Comparison of ENCODE assay signal across 11 cellular contexts in the genomic region with DNA sequence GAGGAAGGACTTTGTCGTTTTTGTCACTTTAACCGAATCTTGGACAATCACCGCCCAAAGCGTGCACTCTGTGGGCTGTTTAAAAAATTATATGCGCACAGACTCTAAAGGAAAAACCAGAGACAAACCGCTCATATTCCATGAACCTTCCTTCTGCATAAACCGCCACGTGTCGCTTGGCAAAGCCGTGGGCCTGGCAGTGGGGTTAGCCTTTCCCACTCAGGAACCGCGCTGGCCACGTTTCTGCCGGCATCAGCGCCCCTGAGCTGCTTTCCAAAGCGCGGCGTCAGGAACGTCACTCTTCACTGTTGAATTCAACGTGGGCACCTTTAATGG. TPM values are rescaled to one million over a fixed set of nuclear protein-coding genes. Genes with fewer than 3 reads are reported as not detected.
"Had no signal": no experiment of that assay in that cellular context is flagged by ENCODE, and none has a peak within 500 bp of the region (broad histone marks: within the 10 kb centered on the region; RNA-seq: fewer than 3 reads in every experiment).

No MANE protein-coding gene starts in this region.

- H3K27ac ChIP-seq: breast epithelium, SK-N-MC had no signal

- DNase-seq: NCI-H2171 had no signal

- H3K36me3 ChIP-seq: breast epithelium had no signal

- H3K9me3 ChIP-seq: breast epithelium had no signal

- H3K4me3 ChIP-seq: breast epithelium, SK-N-MC had no signal

- H3K4me1 ChIP-seq: breast epithelium had no signal

RNA-seq across cellular contexts. Expression of a gene that starts 22.8 kb away (rescaled TPM):
- total RNA-seq: activated B cell treated with CpG ODN at 0.5 μM for 24 hours; activated CD4-positive, alpha-beta T cell treated with anti-CD3 and anti-CD28 coated beads, Interleukin-2, amount 10 ng/mL, durations not matched to agents 24 days and 14 days; activated CD8-positive, alpha-beta memory T cell treated with anti-CD3 and anti-CD28 coated beads, Interleukin-2, amount 10 ng/mL, durations not matched to agents 7 days and 5 days; activated T-helper 1 cell treated with anti-CD3 and anti-CD28 coated beads, Interleukin-12 subunit alpha, Interleukin-12 subunit beta, Interleukin-2, Interleukin-4 antibody, amounts not matched to agents 30 ng/mL and 10 ng/mL and 1 ng/mL, durations not matched to agents 14 hours and 24 hours and 36 hours; aorta; breast epithelium; MCF 10A; NCI-H460; Right ventricle myocardium inferior had no signal
- polyA plus RNA-seq: aorta had no signal

RNA-seq across cellular contexts. Expression of a gene that starts 30.5 kb away (rescaled TPM):
- total RNA-seq: activated B cell treated with CpG ODN at 0.5 μM for 24 hours; activated CD4-positive, alpha-beta T cell treated with anti-CD3 and anti-CD28 coated beads, Interleukin-2, amount 10 ng/mL, durations not matched to agents 24 days and 14 days; activated CD8-positive, alpha-beta memory T cell treated with anti-CD3 and anti-CD28 coated beads, Interleukin-2, amount 10 ng/mL, durations not matched to agents 7 days and 5 days; activated T-helper 1 cell treated with anti-CD3 and anti-CD28 coated beads, Interleukin-12 subunit alpha, Interleukin-12 subunit beta, Interleukin-2, Interleukin-4 antibody, amounts not matched to agents 30 ng/mL and 10 ng/mL and 1 ng/mL, durations not matched to agents 14 hours and 24 hours and 36 hours; aorta; breast epithelium; MCF 10A; NCI-H460; Right ventricle myocardium inferior had no signal
- polyA plus RNA-seq: aorta had no signal

RNA-seq across cellular contexts. Expression of a gene that starts 44.1 kb away (rescaled TPM):
- total RNA-seq: activated B cell treated with CpG ODN at 0.5 μM for 24 hours; activated CD4-positive, alpha-beta T cell treated with anti-CD3 and anti-CD28 coated beads, Interleukin-2, amount 10 ng/mL, durations not matched to agents 24 days and 14 days; activated CD8-positive, alpha-beta memory T cell treated with anti-CD3 and anti-CD28 coated beads, Interleukin-2, amount 10 ng/mL, durations not matched to agents 7 days and 5 days; activated T-helper 1 cell treated with anti-CD3 and anti-CD28 coated beads, Interleukin-12 subunit alpha, Interleukin-12 subunit beta, Interleukin-2, Interleukin-4 antibody, amounts not matched to agents 30 ng/mL and 10 ng/mL and 1 ng/mL, durations not matched to agents 14 hours and 24 hours and 36 hours; aorta; breast epithelium; MCF 10A; NCI-H460; Right ventricle myocardium inferior had no signal
- polyA plus RNA-seq: aorta had no signal

RNA-seq across cellular contexts. Expression of a gene that starts 44.6 kb away (rescaled TPM):
- total RNA-seq: activated B cell treated with CpG ODN at 0.5 μM for 24 hours; activated CD4-positive, alpha-beta T cell treated with anti-CD3 and anti-CD28 coated beads, Interleukin-2, amount 10 ng/mL, durations not matched to agents 24 days and 14 days; activated CD8-positive, alpha-beta memory T cell treated with anti-CD3 and anti-CD28 coated beads, Interleukin-2, amount 10 ng/mL, durations not matched to agents 7 days and 5 days; activated T-helper 1 cell treated with anti-CD3 and anti-CD28 coated beads, Interleukin-12 subunit alpha, Interleukin-12 subunit beta, Interleukin-2, Interleukin-4 antibody, amounts not matched to agents 30 ng/mL and 10 ng/mL and 1 ng/mL, durations not matched to agents 14 hours and 24 hours and 36 hours; aorta; breast epithelium; MCF 10A; NCI-H460; Right ventricle myocardium inferior had no signal
- polyA plus RNA-seq: aorta had no signal

RNA-seq across cellular contexts. Expression of a gene that starts 54.3 kb away (rescaled TPM):
- total RNA-seq: activated B cell treated with CpG ODN at 0.5 μM for 24 hours; activated CD4-positive, alpha-beta T cell treated with anti-CD3 and anti-CD28 coated beads, Interleukin-2, amount 10 ng/mL, durations not matched to agents 24 days and 14 days; activated CD8-positive, alpha-beta memory T cell treated with anti-CD3 and anti-CD28 coated beads, Interleukin-2, amount 10 ng/mL, durations not matched to agents 7 days and 5 days; activated T-helper 1 cell treated with anti-CD3 and anti-CD28 coated beads, Interleukin-12 subunit alpha, Interleukin-12 subunit beta, Interleukin-2, Interleukin-4 antibody, amounts not matched to agents 30 ng/mL and 10 ng/mL and 1 ng/mL, durations not matched to agents 14 hours and 24 hours and 36 hours; aorta; breast epithelium; MCF 10A; NCI-H460; Right ventricle myocardium inferior had no signal
- polyA plus RNA-seq: aorta had no signal
